Comparison of ENCODE assay signal across 10 cellular contexts in the genomic region with DNA sequence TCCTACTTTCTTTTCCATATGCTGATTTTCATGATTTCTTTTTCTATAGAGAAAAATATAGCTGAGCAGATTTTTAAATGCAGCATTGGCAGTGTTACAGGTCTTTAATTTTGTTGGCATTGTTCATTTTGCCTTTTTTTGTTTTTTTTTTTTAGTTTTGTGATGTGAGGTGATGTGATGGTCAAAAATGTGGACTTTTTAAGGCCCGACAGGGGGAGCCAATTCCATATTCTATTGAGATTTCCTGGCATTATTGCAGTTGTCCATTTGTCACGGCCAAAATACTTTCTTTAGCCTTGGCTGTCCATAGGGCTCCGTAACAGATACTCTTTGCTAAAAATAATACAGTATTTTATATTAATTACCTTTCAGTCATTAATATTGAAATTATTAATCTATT. TPM values are rescaled to one million over a fixed set of nuclear protein-coding genes. Genes with fewer than 3 reads are reported as not detected.
DNase-seq lines count a peak whose midpoint lies in the region; ATAC-seq and TF ChIP-seq lines count a peak whose summit lies in the region.
"Had no signal": no experiment of that assay in that cellular context is flagged by ENCODE, and none has a peak within 500 bp of the region (broad histone marks: within the 10 kb centered on the region; RNA-seq: fewer than 3 reads in every experiment).

No MANE protein-coding gene starts in this region.

- TF ChIP-seq CTCF in brain microvascular endothelial cell (IDR thresholded peaks at IDR 0.05; ENCODE audit: low read depth, low read length, missing control alignments), result peak; percentile 65

- H3K36me3 ChIP-seq in brain microvascular endothelial cell (replicated peaks), result no peaks in the 10 kb centered on the region
- H3K36me3 ChIP-seq in effector memory CD4-positive, alpha-beta T cell (ENCODE audit: control insufficient read depth, insufficient read depth, low read length), result no peaks in the 10 kb centered on the region

- no peak overlapping the region for H3K27ac ChIP-seq in brain microvascular endothelial cell
- H3K27ac ChIP-seq in effector memory CD4-positive, alpha-beta T cell (ENCODE audit: insufficient read depth, low read length, poor library complexity, severe bottlenecking), result no peak overlapping the region

- no peaks in the 10 kb centered on the region for H3K9me3 ChIP-seq in effector memory CD4-positive, alpha-beta T cell (ENCODE audit: control insufficient read depth, low read length)

- no peak overlapping the region for H3K4me3 ChIP-seq in brain microvascular endothelial cell (ENCODE audit: low read depth, low read length)
- no peak overlapping the region for H3K4me3 ChIP-seq in effector memory CD4-positive, alpha-beta T cell (ENCODE audit: insufficient read depth, low read depth, low read length, poor library complexity, severe bottlenecking)

- no peak for ATAC-seq in HG03095 (IDR thresholded peaks at IDR 0.05; ENCODE audit: unreplicated experiment)
- ATAC-seq: activated CD8-positive, alpha-beta T cell treated with anti-CD3 and anti-CD28 coated beads for 36 hours had no signal

- H3K4me1 ChIP-seq in effector memory CD4-positive, alpha-beta T cell (ENCODE audit: control insufficient read depth, insufficient read depth, low read length, poor library complexity, severe bottlenecking), result no peaks in the 10 kb centered on the region

- no peaks in the 10 kb centered on the region for H3K27me3 ChIP-seq in brain microvascular endothelial cell (replicated peaks)
- no peaks in the 10 kb centered on the region for H3K27me3 ChIP-seq in effector memory CD4-positive, alpha-beta T cell (replicated peaks; ENCODE audit: control insufficient read depth, insufficient read depth, low read length, poor library complexity, severe bottlenecking)

- DNase-seq in Caki2 (ENCODE audit: low read depth) (peak; percentile 2), LoVo (ENCODE audit: low spot score) (peak; percentile 7), brain microvascular endothelial cell (peak; percentile 45), lung microvascular endothelial cell (ENCODE audit: low read depth in 2 of 2) (peak; percentile 6 to 67), HuH-7.5 (ENCODE audit: low spot score) (no peak), Kasumi-1 (lab: John Stamatoyannopoulos, UW) (no peak)
- DNase-seq in effector memory CD4-positive, alpha-beta T cell, result no peak
- DNase-seq: activated CD8-positive, alpha-beta T cell treated with anti-CD3 and anti-CD28 coated beads for 36 hours; NK-92 treated with Interleukin-12 subunit alpha and Interleukin-12 subunit beta, amount 100 ng/mL, for 24 hours had no signal

- in situ Hi-C loops in Caki2 (cut with HindIII; ENCODE audit: low pct_unique_long_range_greater_than_20kb, low sequenced_read_pairs) (no loop called here), brain microvascular endothelial cell (cut with HindIII; ENCODE audit: low pct_ligation_motif_present, low sequenced_read_pairs) (no loop called here)

RNA-seq across cellular contexts. Expression of gene SLIT2, which starts 47.8 kb away (rescaled TPM):
- 0.07 and 0.78 TPM in 2 replicates for total RNA-seq in Caki2 (2014; rRNA removed; shearing (Covaris generic); ENCODE audit: low replicate concordance)
- 0.40 and 0.44 TPM in 2 replicates for total RNA-seq in lung microvascular endothelial cell
- total RNA-seq: activated CD8-positive, alpha-beta T cell treated with anti-CD3 and anti-CD28 coated beads for 36 hours had no signal

Comparison
In these comparisons a context has a peak if more than half of its experiments do, and no peak if none do; other contexts are left out.
1. DNase-seq: peak in Caki2 (single experiment), LoVo (single experiment), brain microvascular endothelial cell (single experiment) and lung microvascular endothelial cell (2 of 2); none in HuH-7.5 (single experiment), Kasumi-1 (0 of 2) and effector memory CD4-positive, alpha-beta T cell (0 of 3).